Comparison of ENCODE assay signal across 32 cellular contexts in genomic region chr3:162544246-162544645, GRCh38.
"Had no signal": no experiment of that assay in that cellular context is flagged by ENCODE, and none has a peak within 500 bp of the region (broad histone marks: within the 10 kb centered on the region; RNA-seq: fewer than 3 reads in every experiment).

No MANE protein-coding gene starts in this region.

- H3K27ac Mint-ChIP-seq: activated CD4-positive, alpha-beta memory T cell treated with anti-CD3 and anti-CD28 coated beads for 36 hours; activated CD4-positive, alpha-beta T cell treated with anti-CD3 and anti-CD28 coated beads for 36 hours; activated CD4-positive, alpha-beta T cell treated with anti-CD3 and anti-CD28 coated beads, Interleukin-2, amount 10 ng/mL, durations not matched to agents 24 days and 14 days; activated CD8-positive, alpha-beta memory T cell treated with anti-CD3 and anti-CD28 coated beads, Interleukin-2, amount 10 ng/mL, durations not matched to agents 7 days and 5 days; activated CD8-positive, alpha-beta T cell treated with anti-CD3 and anti-CD28 coated beads, Interleukin-2, amount 10 ng/mL, durations not matched to agents 7 days and 5 days; activated naive CD4-positive, alpha-beta T cell treated with anti-CD3 and anti-CD28 coated beads, Interleukin-2, amount 10 ng/mL, durations not matched to agents 7 days and 5 days; activated naive CD4-positive, alpha-beta T cell treated with anti-CD3 and anti-CD28 coated beads, Interleukin-2, amount 50 U/mL, for 72 hours; activated naive CD8-positive, alpha-beta T cell treated with anti-CD3 and anti-CD28 coated beads, Interleukin-2, amount 10 ng/mL, durations not matched to agents 7 days and 5 days; dendritic cell treated with granulocyte-macrophage colony-stimulating factor and Interleukin-4, amounts not matched to agents 40 ng/mL and 50 ng/mL, for 4 days; T-helper 17 cell; T-helper 2 cell treated with Interferon-gamma antibody and Interleukin-4, amounts not matched to agents 5 μg/mL and 100 μg/mL, for 36 hours had no signal

- H3K27me3 ChIP-seq: brain microvascular endothelial cell, dorsolateral prefrontal cortex, esophagus muscularis mucosa, gastroesophageal sphincter, heart right ventricle had no signal

- H3K4me1 ChIP-seq: esophagus muscularis mucosa, gastroesophageal sphincter, heart right ventricle had no signal

- H3K9me3 ChIP-seq: esophagus muscularis mucosa, gastroesophageal sphincter had no signal

- ATAC-seq: activated CD4-positive, alpha-beta T cell treated with anti-CD3 and anti-CD28 coated beads for 36 hours; activated CD8-positive, alpha-beta memory T cell treated with anti-CD3 and anti-CD28 coated beads, Interleukin-2, amount 10 ng/mL, durations not matched to agents 7 days and 5 days; activated CD8-positive, alpha-beta T cell treated with anti-CD3 and anti-CD28 coated beads, Interleukin-2, amount 10 ng/mL, durations not matched to agents 7 days and 5 days; activated naive CD4-positive, alpha-beta T cell treated with anti-CD3 and anti-CD28 coated beads, Interleukin-2, amount 50 U/mL, for 72 hours; gastroesophageal sphincter; heart right ventricle; T-helper 17 cell had no signal

- DNase-seq: activated CD4-positive, alpha-beta memory T cell treated with anti-CD3 and anti-CD28 coated beads for 36 hours; activated CD4-positive, alpha-beta T cell treated with anti-CD3 and anti-CD28 coated beads for 36 hours; activated CD4-positive, alpha-beta T cell treated with anti-CD3 and anti-CD28 coated beads, Interleukin-2, amount 10 ng/mL, durations not matched to agents 24 days and 14 days; activated CD4-positive, CD25-positive, alpha-beta regulatory T cell; activated CD4-positive, CD25-positive, alpha-beta regulatory T cell treated with anti-CD3 and anti-CD28 coated beads, Interleukin-2, amount 50 U/mL, for 72 hours; activated CD8-positive, alpha-beta memory T cell treated with anti-CD3 and anti-CD28 coated beads, Interleukin-2, amount 10 ng/mL, durations not matched to agents 7 days and 5 days; activated CD8-positive, alpha-beta memory T cell treated with anti-CD3 and anti-CD28 coated beads, Interleukin-2, amount 50 U/mL, for 4 hours; activated CD8-positive, alpha-beta T cell treated with anti-CD3 and anti-CD28 coated beads, Interleukin-2, amount 10 ng/mL, durations not matched to agents 7 days and 5 days; activated gamma-delta T cell; activated naive CD4-positive, alpha-beta T cell; activated naive CD4-positive, alpha-beta T cell treated with anti-CD3 and anti-CD28 coated beads, Interleukin-2, amount 10 ng/mL, durations not matched to agents 7 days and 5 days; activated naive CD8-positive, alpha-beta T cell treated with anti-CD3 and anti-CD28 coated beads, Interleukin-2, amount 10 ng/mL, durations not matched to agents 7 days and 5 days; activated T-cell treated with anti-CD3 and anti-CD28 coated beads, Interleukin-2, amount 50 U/mL, for 1 hour; activated T-cell treated with anti-CD3 and anti-CD28 coated beads, Interleukin-2, amount 50 U/mL, for 48 hours; amniotic stem cell; anterior cingulate cortex; brain microvascular endothelial cell; dorsolateral prefrontal cortex; effector memory CD4-positive, alpha-beta T cell; erythroblast; foreskin melanocyte; heart right ventricle; T-helper 1 cell; T-helper 17 cell; T1000 had no signal

- H3K4me1 Mint-ChIP-seq: activated CD4-positive, alpha-beta T cell treated with anti-CD3 and anti-CD28 coated beads for 36 hours; activated CD4-positive, alpha-beta T cell treated with anti-CD3 and anti-CD28 coated beads, Interleukin-2, amount 10 ng/mL, durations not matched to agents 24 days and 14 days; activated CD8-positive, alpha-beta memory T cell treated with anti-CD3 and anti-CD28 coated beads, Interleukin-2, amount 10 ng/mL, durations not matched to agents 7 days and 5 days; activated naive CD4-positive, alpha-beta T cell treated with anti-CD3 and anti-CD28 coated beads, Interleukin-2, amount 10 ng/mL, durations not matched to agents 7 days and 5 days; activated naive CD8-positive, alpha-beta T cell treated with anti-CD3 and anti-CD28 coated beads, Interleukin-2, amount 10 ng/mL, durations not matched to agents 7 days and 5 days; central memory CD8-positive, alpha-beta T cell; T-helper 17 cell had no signal

- H3K4me3 ChIP-seq: coronary artery, dorsolateral prefrontal cortex, esophagus muscularis mucosa, gastroesophageal sphincter, heart right ventricle had no signal

- H3K9me3 Mint-ChIP-seq: activated CD4-positive, alpha-beta T cell treated with anti-CD3 and anti-CD28 coated beads, Interleukin-2, amount 10 ng/mL, durations not matched to agents 24 days and 14 days; activated naive CD8-positive, alpha-beta T cell treated with anti-CD3 and anti-CD28 coated beads, Interleukin-2, amount 10 ng/mL, durations not matched to agents 7 days and 5 days; T-helper 2 cell treated with Interferon-gamma antibody and Interleukin-4, amounts not matched to agents 5 μg/mL and 100 μg/mL, for 36 hours had no signal

- H3K27ac ChIP-seq: brain microvascular endothelial cell, coronary artery, dorsolateral prefrontal cortex, esophagus muscularis mucosa, gastroesophageal sphincter, heart right ventricle had no signal

- H3K27me3 Mint-ChIP-seq: activated CD4-positive, alpha-beta memory T cell treated with anti-CD3 and anti-CD28 coated beads for 36 hours; activated CD4-positive, alpha-beta T cell treated with anti-CD3 and anti-CD28 coated beads for 36 hours; activated CD4-positive, alpha-beta T cell treated with anti-CD3 and anti-CD28 coated beads, Interleukin-2, amount 10 ng/mL, durations not matched to agents 24 days and 14 days; activated CD8-positive, alpha-beta memory T cell treated with anti-CD3 and anti-CD28 coated beads, Interleukin-2, amount 10 ng/mL, durations not matched to agents 7 days and 5 days; activated naive CD4-positive, alpha-beta T cell treated with anti-CD3 and anti-CD28 coated beads, Interleukin-2, amount 10 ng/mL, durations not matched to agents 7 days and 5 days; activated naive CD8-positive, alpha-beta T cell treated with anti-CD3 and anti-CD28 coated beads, Interleukin-2, amount 10 ng/mL, durations not matched to agents 7 days and 5 days; central memory CD8-positive, alpha-beta T cell; dendritic cell treated with granulocyte-macrophage colony-stimulating factor and Interleukin-4, amounts not matched to agents 40 ng/mL and 50 ng/mL, for 4 days; T-helper 17 cell had no signal

- H3K36me3 Mint-ChIP-seq: activated CD4-positive, alpha-beta memory T cell treated with anti-CD3 and anti-CD28 coated beads for 36 hours; activated CD8-positive, alpha-beta memory T cell treated with anti-CD3 and anti-CD28 coated beads, Interleukin-2, amount 10 ng/mL, durations not matched to agents 7 days and 5 days; activated naive CD4-positive, alpha-beta T cell treated with anti-CD3 and anti-CD28 coated beads, Interleukin-2, amount 10 ng/mL, durations not matched to agents 7 days and 5 days; activated naive CD4-positive, alpha-beta T cell treated with anti-CD3 and anti-CD28 coated beads, Interleukin-2, amount 50 U/mL, for 72 hours; activated naive CD8-positive, alpha-beta T cell treated with anti-CD3 and anti-CD28 coated beads, Interleukin-2, amount 10 ng/mL, durations not matched to agents 7 days and 5 days had no signal

- H3K4me3 Mint-ChIP-seq: activated CD4-positive, alpha-beta memory T cell treated with anti-CD3 and anti-CD28 coated beads for 36 hours; activated CD4-positive, alpha-beta T cell treated with anti-CD3 and anti-CD28 coated beads for 36 hours; activated CD4-positive, alpha-beta T cell treated with anti-CD3 and anti-CD28 coated beads, Interleukin-2, amount 10 ng/mL, durations not matched to agents 24 days and 14 days; activated CD8-positive, alpha-beta memory T cell treated with anti-CD3 and anti-CD28 coated beads, Interleukin-2, amount 10 ng/mL, durations not matched to agents 7 days and 5 days; activated CD8-positive, alpha-beta T cell treated with anti-CD3 and anti-CD28 coated beads, Interleukin-2, amount 10 ng/mL, durations not matched to agents 7 days and 5 days; activated naive CD4-positive, alpha-beta T cell treated with anti-CD3 and anti-CD28 coated beads, Interleukin-2, amount 10 ng/mL, durations not matched to agents 7 days and 5 days; activated naive CD8-positive, alpha-beta T cell treated with anti-CD3 and anti-CD28 coated beads, Interleukin-2, amount 10 ng/mL, durations not matched to agents 7 days and 5 days; central memory CD8-positive, alpha-beta T cell; dendritic cell treated with granulocyte-macrophage colony-stimulating factor and Interleukin-4, amounts not matched to agents 40 ng/mL and 50 ng/mL, for 4 days; T-helper 17 cell; T-helper 2 cell treated with Interferon-gamma antibody and Interleukin-4, amounts not matched to agents 5 μg/mL and 100 μg/mL, for 36 hours had no signal

- H3K36me3 ChIP-seq: brain microvascular endothelial cell, esophagus muscularis mucosa, gastroesophageal sphincter, heart right ventricle had no signal
